In the genomic region with DNA sequence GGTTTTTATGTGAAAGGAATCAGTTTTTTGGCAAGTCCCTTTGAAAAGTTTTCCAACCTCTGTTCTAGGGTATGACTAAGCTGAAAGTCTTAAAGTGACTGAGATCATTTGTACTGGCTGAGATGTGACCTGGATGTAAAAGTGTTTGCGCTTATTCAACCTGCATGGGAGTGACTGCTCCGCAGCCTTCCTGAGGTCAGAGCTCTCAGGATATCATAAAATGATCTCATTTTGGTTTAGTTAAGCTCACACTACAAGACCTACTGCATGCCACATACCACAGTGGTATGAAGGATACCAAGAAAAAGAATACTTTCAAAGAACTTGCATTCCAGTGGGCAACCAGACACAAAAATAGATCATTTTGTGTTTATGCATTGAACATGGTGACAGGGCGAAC, we compare ENCODE assay signal across 12 cellular contexts. TPM values are rescaled to one million over a fixed set of nuclear protein-coding genes. Genes with fewer than 3 reads are reported as not detected.
DNase-seq lines count a peak whose midpoint lies in the region; ATAC-seq lines count a peak whose summit lies in the region.
"Had no signal": no experiment of that assay in that cellular context is flagged by ENCODE, and none has a peak within 500 bp of the region (broad histone marks: within the 10 kb centered on the region; RNA-seq: fewer than 3 reads in every experiment).

No MANE protein-coding gene starts in this region.

- no peak for ATAC-seq in HG02885 (IDR thresholded peaks at IDR 0.05; ENCODE audit: poor library complexity, unreplicated experiment)
- ATAC-seq: pancreas had no signal

- in situ Hi-C loops in KBM-7 (cut with MboI; ENCODE audit: low pct_unique_long_range_greater_than_20kb, low sequenced_read_pairs), result no loop called here

- DNase-seq in AG08395 (ENCODE audit: low spot score), result peak; percentile 47
- DNase-seq in KBM-7, result peak; percentile 74
- DNase-seq in astrocyte of the hippocampus (ENCODE audit: low read depth, low spot score), result peak; percentile 96
- DNase-seq in myocyte (ENCODE audit: low read depth), result peak; percentile 75
- no peak for DNase-seq in GM19240 (ENCODE audit: insufficient read length, low spot score)
- DNase-seq in 8988T, result no peak
- no peak for DNase-seq in NCI-H2171 (lab: John Stamatoyannopoulos, UW)
- DNase-seq: islet precursor cell, NCI-H2029 treated with DMSO at 0.1 percent for 48 hours, pancreas, WERI-Rb-1 had no signal

RNA-seq across cellular contexts. Expression of gene TADA1, which starts 29.9 kb away (rescaled TPM):
- total RNA-seq in myocyte, result 9.0 and 9.3 TPM in 2 replicates
- polyA plus RNA-seq in myocyte (2012), result 3.8 TPM

Comparison
In these comparisons a context has a peak if more than half of its experiments do, and no peak if none do; other contexts are left out.
1. DNase-seq: peak in AG08395 (single experiment), KBM-7 (single experiment), astrocyte of the hippocampus (single experiment) and myocyte (single experiment); none in GM19240 (single experiment), 8988T (single experiment) and NCI-H2171 (single experiment).